In the genomic region with DNA sequence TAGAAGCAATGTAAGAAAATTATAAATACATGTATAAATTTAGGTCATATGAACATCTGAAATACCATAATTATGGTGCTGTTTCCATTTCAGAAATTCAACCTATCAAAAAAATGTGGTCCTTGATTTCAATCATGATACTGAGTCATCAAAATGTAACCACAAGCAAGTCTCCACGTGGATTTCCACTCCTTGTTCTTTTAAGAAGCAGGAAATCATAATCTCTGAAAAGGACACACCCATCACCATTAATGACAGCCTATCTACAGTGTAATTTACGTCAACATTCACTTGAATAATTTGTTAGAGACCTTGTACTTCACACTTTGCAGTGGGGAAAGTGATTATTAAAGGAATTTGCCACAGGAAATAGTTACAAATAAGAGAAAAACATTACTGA, we compare ENCODE assay signal across 13 cellular contexts. TPM values are rescaled to one million over a fixed set of nuclear protein-coding genes. Genes with fewer than 3 reads are reported as not detected.
DNase-seq lines count a peak whose midpoint lies in the region; ATAC-seq, FAIRE-seq and TF ChIP-seq lines count a peak whose summit lies in the region.
"Had no signal": no experiment of that assay in that cellular context is flagged by ENCODE, and none has a peak within 500 bp of the region (broad histone marks: within the 10 kb centered on the region; RNA-seq: fewer than 3 reads in every experiment).

No MANE protein-coding gene starts in this region.

- H3K18ac ChIP-seq in mesenchymal stem cell (ENCODE audit: low read depth in 1 of 2, low read length in 2 of 2) = no peak overlapping the region

- in situ Hi-C loops in GM23248 (cut with MboI) = no loop called here

- no peaks in the 10 kb centered on the region for H3K79me2 ChIP-seq in GM23248 (ENCODE audit: insufficient read depth)

- no peak overlapping the region for H2BK5ac ChIP-seq in mesenchymal stem cell (ENCODE audit: low read depth, low read length, poor library complexity, severe bottlenecking)

- H3K9me3 ChIP-seq in GM23248 (ENCODE audit: low read depth) (no peaks in the 10 kb centered on the region), mesenchymal stem cell (ENCODE audit: control insufficient read depth, low read length) (no peaks in the 10 kb centered on the region), kidney (ENCODE audit: control insufficient read depth in 1 of 2, low read length in 2 of 2) (no peaks in the 10 kb centered on the region)

- peak overlapping the region; percentile 60 for H2AFZ ChIP-seq in GM23248
- H2AFZ ChIP-seq in mesenchymal stem cell (ENCODE audit: low read depth, low read length) = no peak overlapping the region

- H3K9ac ChIP-seq in GM23248 = no peak overlapping the region
- no peak overlapping the region for H3K9ac ChIP-seq in mesenchymal stem cell (ENCODE audit: low read length)
- H3K9ac ChIP-seq in kidney (ENCODE audit: low read length in 2 of 2) = no peak overlapping the region

- H3K27me3 ChIP-seq in GM23248 (replicated peaks; ENCODE audit: insufficient read depth) (no peaks in the 10 kb centered on the region), mesenchymal stem cell (ENCODE audit: control insufficient read depth in 1 of 2, insufficient read depth in 1 of 2, low read length in 2 of 2) (no peaks in the 10 kb centered on the region)

- no peak overlapping the region for H3K23ac ChIP-seq in mesenchymal stem cell (ENCODE audit: low read length in 2 of 2)

- no peak overlapping the region for H2BK15ac ChIP-seq in mesenchymal stem cell (ENCODE audit: low read depth, poor library complexity, severe bottlenecking)

- no peak overlapping the region for H2AK5ac ChIP-seq in mesenchymal stem cell (ENCODE audit: low read length, severe bottlenecking)

- H4K91ac ChIP-seq in mesenchymal stem cell (ENCODE audit: low read length) = no peak overlapping the region

- no peak overlapping the region for H4K8ac ChIP-seq in mesenchymal stem cell (ENCODE audit: low read length)

- TF ChIP-seq CTCF in cardiac fibroblast (IDR thresholded peaks at IDR 0.05; ENCODE audit: low read depth, low read length) (no peak), kidney (IDR thresholded peaks at IDR 0.05; ENCODE audit: borderline replicate concordance, extremely low read depth, insufficient read depth) (no peak)

- intact Hi-C loops in kidney (cut with DNase I) = no loop called here
- intact Hi-C loops in activated CD4-positive, alpha-beta T cell treated with anti-CD3 and anti-CD28 coated beads, Interleukin-2, amount 10 ng/mL, durations not matched to agents 24 days and 14 days (cut with micrococcal nuclease) = no loop called here

- H3K27ac Mint-ChIP-seq in activated CD4-positive, alpha-beta T cell treated with anti-CD3 and anti-CD28 coated beads, Interleukin-2, amount 10 ng/mL, durations not matched to agents 24 days and 14 days = no peak overlapping the region
- H3K27ac Mint-ChIP-seq: CD4-positive, alpha-beta memory T cell; memory B cell had no signal

- peak overlapping the region; percentile 57 for H3K4me2 ChIP-seq in GM23248 (ENCODE audit: unreplicated experiment)
- H3K4me2 ChIP-seq in mesenchymal stem cell (ENCODE audit: low read length, poor library complexity, severe bottlenecking) = no peak overlapping the region

- H3K79me1 ChIP-seq in mesenchymal stem cell (replicated peaks; ENCODE audit: low read length, poor library complexity, severe bottlenecking) = no peaks in the 10 kb centered on the region

- no peak overlapping the region for H3K4me3 Mint-ChIP-seq in activated CD4-positive, alpha-beta T cell treated with anti-CD3 and anti-CD28 coated beads, Interleukin-2, amount 10 ng/mL, durations not matched to agents 24 days and 14 days
- H3K4me3 Mint-ChIP-seq: CD4-positive, alpha-beta memory T cell; memory B cell had no signal

- H3K4me1 ChIP-seq in GM23248 (ENCODE audit: insufficient read depth) = peaks cover 16% of the 10 kb centered on the region
- H3K4me1 ChIP-seq in mesenchymal stem cell (ENCODE audit: control insufficient read depth, insufficient read depth, low read depth, low read length) = no peaks in the 10 kb centered on the region
- H3K4me1 ChIP-seq in kidney (ENCODE audit: control insufficient read depth in 1 of 2, insufficient read depth in 1 of 2, low read depth in 1 of 2, low read length in 2 of 2) = no peaks in the 10 kb centered on the region

- no peaks in the 10 kb centered on the region for H4K20me1 ChIP-seq in GM23248 (ENCODE audit: insufficient read depth)

- no peak overlapping the region for H2BK120ac ChIP-seq in mesenchymal stem cell (ENCODE audit: low read depth, low read length)

- ATAC-seq in HG03439 (IDR thresholded peaks at IDR 0.05; ENCODE audit: unreplicated experiment) = no peak

- H3F3A ChIP-seq in GM23248 (ENCODE audit: insufficient read depth) = peaks cover 11% of the 10 kb centered on the region; the same call in 1 of the 2 replicates

- no peak overlapping the region for H3K14ac ChIP-seq in mesenchymal stem cell (ENCODE audit: low read length in 2 of 2)

- 48% methylated on average over 2 of the region's 2 CpGs for WGBS in GM23248 (ENCODE audit: low coverage in 1 of 2, low lambda C conversion rate in 2 of 2, missing lambda C conversion rate in 2 of 2), 2 experiments
- WGBS in mesenchymal stem cell = 0% methylated on average over 1 of the region's 2 CpGs

- H3K4me1 Mint-ChIP-seq in activated CD4-positive, alpha-beta T cell treated with anti-CD3 and anti-CD28 coated beads, Interleukin-2, amount 10 ng/mL, durations not matched to agents 24 days and 14 days = peaks cover 4% of the 10 kb centered on the region

- no peaks in the 10 kb centered on the region for H3K36me3 ChIP-seq in GM23248 (ENCODE audit: low read depth)
- no peaks in the 10 kb centered on the region for H3K36me3 ChIP-seq in mesenchymal stem cell (ENCODE audit: control insufficient read depth in 1 of 2, insufficient read depth in 2 of 2, low read depth in 1 of 2, low read length in 2 of 2)
- H3K36me3 ChIP-seq in kidney (ENCODE audit: control insufficient read depth in 1 of 2, insufficient read depth in 2 of 2, low read length in 2 of 2) = no peaks in the 10 kb centered on the region

- H3K9me2 ChIP-seq in GM23248 (ENCODE audit: insufficient read depth) = no peaks in the 10 kb centered on the region; the same call in 1 of the 2 replicates

- H3K36me3 Mint-ChIP-seq in activated CD4-positive, alpha-beta T cell treated with anti-CD3 and anti-CD28 coated beads, Interleukin-2, amount 10 ng/mL, durations not matched to agents 24 days and 14 days (ENCODE audit: low read depth) = no peaks in the 10 kb centered on the region
- H3K36me3 Mint-ChIP-seq: CD4-positive, alpha-beta memory T cell; memory B cell had no signal

- H3K27ac ChIP-seq in GM23248 (peak overlapping the region; percentile 29; the same call in 1 of the 2 replicates), mesenchymal stem cell (ENCODE audit: low read length, poor library complexity, severe bottlenecking) (no peak overlapping the region), kidney (ENCODE audit: low read depth in 2 of 2, low read length in 2 of 2) (no peak overlapping the region)

- H3K9me3 Mint-ChIP-seq in activated CD4-positive, alpha-beta T cell treated with anti-CD3 and anti-CD28 coated beads, Interleukin-2, amount 10 ng/mL, durations not matched to agents 24 days and 14 days = no peaks in the 10 kb centered on the region
- H3K9me3 Mint-ChIP-seq: memory B cell had no signal

- H2BK12ac ChIP-seq in mesenchymal stem cell (ENCODE audit: low read length in 2 of 2) = no peak overlapping the region

- no peak overlapping the region for H3K4ac ChIP-seq in mesenchymal stem cell (ENCODE audit: low read depth in 1 of 2, low read length in 2 of 2)

- FAIRE-seq in kidney (lab: Jason Lieb, UNC) = no peak

- H3K4me3 ChIP-seq in GM23248 (no peak overlapping the region), cardiac fibroblast (replicated peaks in 1 of 2; ENCODE audit: low read depth in 2 of 2, low read length in 2 of 2) (no peak overlapping the region), mesenchymal stem cell (ENCODE audit: insufficient read depth in 1 of 2, low read depth in 1 of 2, low read length in 2 of 2) (no peak overlapping the region), kidney (ENCODE audit: low read length in 2 of 2) (no peak overlapping the region)

- DNase-seq in GM23248 = peak; percentile 67
- DNase-seq in OCI-M1 (lab: John Stamatoyannopoulos, UW) = peak; percentile 66
- peak; percentile 64 to 70 for DNase-seq in cardiac fibroblast (ENCODE audit: low read depth in 2 of 2)
- DNase-seq in mesenchymal stem cell = peak; percentile 46
- no peak for DNase-seq in kidney
- no peak for DNase-seq in activated CD4-positive, alpha-beta T cell treated with anti-CD3 and anti-CD28 coated beads, Interleukin-2, amount 10 ng/mL, durations not matched to agents 24 days and 14 days
- DNase-seq in NCI-H446 treated with DMSO at 0.1 percent for 48 hours (lab: John Stamatoyannopoulos, UW) = no peak
- DNase-seq: activated CD4-positive, CD25-positive, alpha-beta regulatory T cell treated with anti-CD3 and anti-CD28 coated beads, Interleukin-2, amount 50 U/mL, for 72 hours; CD4-positive, alpha-beta memory T cell; NCI-H2029; nucleus accumbens had no signal

- H3K27me3 Mint-ChIP-seq in activated CD4-positive, alpha-beta T cell treated with anti-CD3 and anti-CD28 coated beads, Interleukin-2, amount 10 ng/mL, durations not matched to agents 24 days and 14 days = peaks cover 10% of the 10 kb centered on the region
- H3K27me3 Mint-ChIP-seq: CD4-positive, alpha-beta memory T cell; memory B cell had no signal

RNA-seq across cellular contexts. Expression of a gene that starts 17.7 kb away (rescaled TPM):
- total RNA-seq in GM23248 (2014; rRNA removed; shearing (Covaris generic)) = 67.2 and 72.3 TPM in 2 replicates
- 19.6 and 20.6 TPM in 2 replicates for polyA plus RNA-seq in GM23248 (2016; fragmentation: Nextera tagmentation; extraction: Ambion mirVana)
- polyA plus RNA-seq in mesenchymal stem cell (2013, experiment 1 of 2) = 27.4 TPM
- polyA plus RNA-seq in mesenchymal stem cell (2013, experiment 2 of 2) = 27.6 TPM
- total RNA-seq in kidney = 2.6 TPM
- polyA plus RNA-seq in kidney (ENCODE audit: insufficient read depth, low read depth, low replicate concordance) = 0.04 TPM
- total RNA-seq in activated CD4-positive, alpha-beta T cell treated with anti-CD3 and anti-CD28 coated beads, Interleukin-2, amount 10 ng/mL, durations not matched to agents 24 days and 14 days = 1.8 and 1.9 TPM in 2 replicates
- polyA plus RNA-seq: CD4-positive, alpha-beta memory T cell had no signal

Comparison
In these comparisons a context has a peak if more than half of its experiments do, and no peak if none do; other contexts are left out.
1. DNase-seq: peak in GM23248 (single experiment), OCI-M1 (single experiment), cardiac fibroblast (2 of 2) and mesenchymal stem cell (single experiment); none in kidney (single experiment), activated CD4-positive, alpha-beta T cell treated with anti-CD3 and anti-CD28 coated beads, Interleukin-2, amount 10 ng/mL, durations not matched to agents 24 days and 14 days (single experiment) and NCI-H446 treated with DMSO at 0.1 percent for 48 hours (single experiment).
2. RNA of a gene that starts 17.7 kb away (total RNA-seq): 67.2 to 72.3 TPM in GM23248; 2.6 TPM in kidney (single experiment) and 1.8 to 1.9 TPM in activated CD4-positive, alpha-beta T cell treated with anti-CD3 and anti-CD28 coated beads, Interleukin-2, amount 10 ng/mL, durations not matched to agents 24 days and 14 days; every median in the first group is over 10 times any median in the second.